Comparison of ENCODE assay signal across 35 cellular contexts in the genomic region with DNA sequence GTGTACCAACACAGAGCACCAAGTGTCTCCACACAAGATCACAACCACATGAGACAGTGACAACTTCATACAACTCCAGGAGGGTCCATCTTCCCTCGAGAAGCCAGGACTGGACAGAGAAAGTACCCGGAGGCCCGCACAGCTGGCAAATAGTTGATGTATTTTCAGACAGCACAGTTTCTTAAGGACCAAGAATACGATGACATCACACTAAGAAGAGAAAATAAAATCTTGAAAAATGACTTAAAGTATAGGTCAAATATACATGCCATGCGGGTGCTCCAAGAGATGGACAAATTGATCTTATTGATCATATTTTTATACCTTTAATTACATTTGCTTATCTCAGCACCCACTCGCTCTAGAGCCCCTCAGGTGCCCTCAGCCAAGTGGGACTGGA.
DNase-seq lines count a peak whose midpoint lies in the region; ATAC-seq, FAIRE-seq and TF ChIP-seq lines count a peak whose summit lies in the region.
"Had no signal": no experiment of that assay in that cellular context is flagged by ENCODE, and none has a peak within 500 bp of the region (broad histone marks: within the 10 kb centered on the region; RNA-seq: fewer than 3 reads in every experiment).

No MANE protein-coding gene starts in this region.

- BruUV-seq in HepG2 (replicated peaks; lab: Mats Ljungman, UMichigan): no TSS peak

- H4K20me1 ChIP-seq in HepG2 (ENCODE audit: insufficient read depth, low read length) (no peaks in the 10 kb centered on the region), astrocyte (ENCODE audit: insufficient read depth, low read length) (no peaks in the 10 kb centered on the region)
- H4K20me1 ChIP-seq: BLaER1; BLaER1 treated with 17β-estradiol and CSF1 and Interleukin-3, amounts not matched to agents 10 nM and 100 nM had no signal

- H3K4me1 Mint-ChIP-seq in astrocyte (ENCODE audit: low read depth, unreplicated experiment): no peaks in the 10 kb centered on the region
- no peaks in the 10 kb centered on the region for H3K4me1 Mint-ChIP-seq in activated T-cell treated with anti-CD3 and anti-CD28 coated beads, Interleukin-2, amount 50 U/mL, for 4 hours (ENCODE audit: low read depth)
- H3K4me1 Mint-ChIP-seq: B cell; CD14-positive monocyte; CD4-positive, CD25-positive, alpha-beta regulatory T cell; CD8-positive, alpha-beta memory T cell had no signal

- H3K79me2 ChIP-seq in HepG2 (ENCODE audit: insufficient read depth, low read length) (no peaks in the 10 kb centered on the region), astrocyte (ENCODE audit: insufficient read depth, low read length) (no peaks in the 10 kb centered on the region)

- no peaks in the 10 kb centered on the region for H3K27me3 Mint-ChIP-seq in astrocyte (ENCODE audit: low read depth, unreplicated experiment)
- no peaks in the 10 kb centered on the region for H3K27me3 Mint-ChIP-seq in activated T-cell treated with anti-CD3 and anti-CD28 coated beads, Interleukin-2, amount 50 U/mL, for 4 hours (ENCODE audit: low read depth)
- H3K27me3 Mint-ChIP-seq: B cell; CD4-positive, alpha-beta memory T cell; CD4-positive, alpha-beta T cell had no signal

- TF ChIP-seq CTCF in HepG2 (CRISPR knock-in tag; IDR thresholded peaks at IDR 0.05): no peak
- no peak for TF ChIP-seq CTCF in right lobe of liver (IDR thresholded peaks at IDR 0.05)
- no peak for TF ChIP-seq CTCF in astrocyte (IDR thresholded peaks at IDR 0.05; ENCODE audit: insufficient read depth, low read depth, low read length)
- TF ChIP-seq CTCF in esophagus muscularis mucosa (IDR thresholded peaks at IDR 0.05): no peak

- intact Hi-C loops in HepG2 (cut with micrococcal nuclease; ENCODE audit: unreplicated experiment) (no loop called here), right lobe of liver (cut with DNase I) (no loop called here), esophagus muscularis mucosa (cut with DNase I) (no loop called here), Right ventricle myocardium superior (cut with DNase I) (no loop called here)

- no peak for TF ChIP-seq POLR2A in HepG2 (IDR thresholded peaks at IDR 0.05; ENCODE audit: insufficient read depth in 1 of 2, low read depth in 2 of 2, low read length in 2 of 2)
- no peak for TF ChIP-seq POLR2A in right lobe of liver (IDR thresholded peaks at IDR 0.05)
- TF ChIP-seq POLR2A in esophagus muscularis mucosa (IDR thresholded peaks at IDR 0.05; ENCODE audit: low read depth): no peak

- H3K4me1 ChIP-seq in HepG2 (ENCODE audit: insufficient read depth, low read length): no peaks in the 10 kb centered on the region
- no peaks in the 10 kb centered on the region for H3K4me1 ChIP-seq in right lobe of liver
- H3K4me1 ChIP-seq in astrocyte (ENCODE audit: insufficient read depth, low read length): no peaks in the 10 kb centered on the region
- H3K4me1 ChIP-seq in esophagus muscularis mucosa: no peaks in the 10 kb centered on the region
- H3K4me1 ChIP-seq: A549, BLaER1, Caco-2 had no signal

- no peak for TF ChIP-seq RAD21 in HepG2 (CRISPR knock-in tag; IDR thresholded peaks at IDR 0.05)

- no peak overlapping the region for H3K9ac ChIP-seq in HepG2 (ENCODE audit: insufficient read depth, low read depth, low read length)
- H3K9ac ChIP-seq in astrocyte (ENCODE audit: low read length): no peak overlapping the region
- H3K9ac ChIP-seq: BLaER1; BLaER1 treated with 17β-estradiol and CSF1 and Interleukin-3, amounts not matched to agents 10 nM and 100 nM had no signal

- TF ChIP-seq EP300 in HepG2 (IDR thresholded peaks at IDR 0.05; ENCODE audit: low read depth in 2 of 2, low read length in 2 of 2) (no peak), HepG2 (CRISPR knock-in tag; IDR thresholded peaks at IDR 0.05; ENCODE audit: borderline replicate concordance) (no peak), esophagus muscularis mucosa (IDR thresholded peaks at IDR 0.05) (no peak)

- no peak for ATAC-seq in HepG2
- no peak for ATAC-seq in right lobe of liver
- no peak for ATAC-seq in Right ventricle myocardium superior (ENCODE audit: poor library complexity)
- no peak for ATAC-seq in activated T-cell treated with anti-CD3 and anti-CD28 coated beads, Interleukin-2, amount 50 U/mL, for 4 hours
- ATAC-seq: A549; CD8-positive, alpha-beta T cell had no signal

- POLR2A ChIA-PET in HepG2 (lab: Yijun Ruan, JAX): no interaction called here

- WGBS in HepG2 (ENCODE audit: low lambda C conversion rate): 33% methylated on average over 6 of the region's 6 CpGs
- 80% methylated on average over 6 of the region's 6 CpGs for WGBS in right lobe of liver (ENCODE audit: insufficient coverage, low coverage, low lambda C conversion rate, missing lambda C conversion rate)
- WGBS in esophagus muscularis mucosa: 76% methylated on average over 6 of the region's 6 CpGs

- FAIRE-seq in HepG2 (lab: Jason Lieb, UNC) (no peak), astrocyte (lab: Jason Lieb, UNC) (no peak)
- FAIRE-seq: A204.1, A549, D721Med had no signal

- H3K36me3 ChIP-seq in HepG2 (replicated peaks in 1 of 2; ENCODE audit: control insufficient read depth in 1 of 2, insufficient read depth in 2 of 2, low read length in 2 of 2) (no peaks in the 10 kb centered on the region), right lobe of liver (no peaks in the 10 kb centered on the region), astrocyte (ENCODE audit: insufficient read depth, low read length) (no peaks in the 10 kb centered on the region), esophagus muscularis mucosa (no peaks in the 10 kb centered on the region)
- H3K36me3 ChIP-seq: BE2C, BLaER1 had no signal

- no peak overlapping the region for H3K27ac Mint-ChIP-seq in astrocyte (ENCODE audit: unreplicated experiment)
- H3K27ac Mint-ChIP-seq: B cell; CD14-positive monocyte; CD4-positive, alpha-beta memory T cell; CD4-positive, alpha-beta T cell; CD4-positive, CD25-positive, alpha-beta regulatory T cell; CD8-positive, alpha-beta memory T cell; CD8-positive, alpha-beta T cell had no signal

- peaks cover 9% of the 10 kb centered on the region for H3K36me3 Mint-ChIP-seq in astrocyte (ENCODE audit: low read depth, unreplicated experiment)
- H3K36me3 Mint-ChIP-seq in activated T-cell treated with anti-CD3 and anti-CD28 coated beads, Interleukin-2, amount 50 U/mL, for 4 hours (ENCODE audit: insufficient read depth): peaks cover 12% of the 10 kb centered on the region

- H3K27me3 ChIP-seq in HepG2 (ENCODE audit: control insufficient read depth in 1 of 2, insufficient read depth in 2 of 2, low read length in 2 of 2): no peaks in the 10 kb centered on the region
- no peaks in the 10 kb centered on the region for H3K27me3 ChIP-seq in right lobe of liver
- no peaks in the 10 kb centered on the region for H3K27me3 ChIP-seq in astrocyte (ENCODE audit: insufficient read depth, low read length)
- H3K27me3 ChIP-seq in esophagus muscularis mucosa: no peaks in the 10 kb centered on the region
- H3K27me3 ChIP-seq: BE2C; BLaER1; BLaER1 treated with 17β-estradiol and CSF1 and Interleukin-3, amounts not matched to agents 10 nM and 100 nM had no signal

- H3K9me3 ChIP-seq in HepG2 (ENCODE audit: low read length) (peaks cover 17% of the 10 kb centered on the region), right lobe of liver (peaks cover 0 to 10% (median 0%) of the 10 kb centered on the region in 4 donors), astrocyte (ENCODE audit: insufficient read depth, low read depth, low read length) (peaks cover 4% of the 10 kb centered on the region), esophagus muscularis mucosa (peaks cover 6 to 23% (median 18%) of the 10 kb centered on the region in 4 donors)
- H3K9me3 ChIP-seq: BE2C had no signal

- no peak overlapping the region for H2AFZ ChIP-seq in HepG2 (ENCODE audit: low read length)
- no peak overlapping the region for H2AFZ ChIP-seq in astrocyte (ENCODE audit: low read depth, low read length)

- peaks cover 22% of the 10 kb centered on the region for H3K9me3 Mint-ChIP-seq in astrocyte (ENCODE audit: unreplicated experiment)
- peaks cover 17% of the 10 kb centered on the region for H3K9me3 Mint-ChIP-seq in activated T-cell treated with anti-CD3 and anti-CD28 coated beads, Interleukin-2, amount 50 U/mL, for 4 hours

- H3K4me3 ChIP-seq in HepG2 (replicated peaks in 1 of 3; ENCODE audit: insufficient read depth in 1 of 3, low read depth in 2 of 3, low read length in 3 of 3): no peak overlapping the region
- H3K4me3 ChIP-seq in right lobe of liver: no peak overlapping the region
- no peak overlapping the region for H3K4me3 ChIP-seq in astrocyte (ENCODE audit: insufficient read depth, low read depth, low read length)
- no peak overlapping the region for H3K4me3 ChIP-seq in esophagus muscularis mucosa
- H3K4me3 ChIP-seq: A549; BLaER1; BLaER1 treated with 17β-estradiol and CSF1 and Interleukin-3, amounts not matched to agents 10 nM and 100 nM had no signal

- H3K4me2 ChIP-seq in HepG2 (ENCODE audit: low read depth, low read length): no peak overlapping the region
- H3K4me2 ChIP-seq in astrocyte (ENCODE audit: low read length): no peak overlapping the region
- H3K4me2 ChIP-seq: A549; BLaER1; BLaER1 treated with 17β-estradiol and CSF1 and Interleukin-3, amounts not matched to agents 10 nM and 100 nM had no signal

- DNase-seq in HepG2 (ENCODE audit: low spot score): no peak
- no peak for DNase-seq in right lobe of liver
- no peak for DNase-seq in astrocyte (ENCODE audit: low read depth)
- peak; percentile 82 for DNase-seq in esophagus muscularis mucosa (ENCODE audit: extremely low spot score)
- DNase-seq in Right ventricle myocardium superior: no peak
- no peak for DNase-seq in activated T-cell treated with anti-CD3 and anti-CD28 coated beads, Interleukin-2, amount 50 U/mL, for 4 hours
- DNase-seq: 8988T; ACHN; AML-193; BE2C; C1 segment of cervical spinal cord; Caco-2; Calu3; CD4-positive, alpha-beta memory T cell; CD4-positive, alpha-beta T cell; CD4-positive, CD25-positive, alpha-beta regulatory T cell; CD8-positive, alpha-beta memory T cell; CD8-positive, alpha-beta T cell; COR-L47; DMS 273 treated with DMSO at 0.1 percent for 48 hours; DMS153; DMS53; DMS79; DMS79 treated with DMSO at 0.1 percent for 48 hours; DND-41; EL had no signal

- peak overlapping the region; percentile 57 for H3K4me3 Mint-ChIP-seq in astrocyte (ENCODE audit: unreplicated experiment)
- H3K4me3 Mint-ChIP-seq in activated T-cell treated with anti-CD3 and anti-CD28 coated beads, Interleukin-2, amount 50 U/mL, for 4 hours: no peak overlapping the region
- H3K4me3 Mint-ChIP-seq: B cell; CD14-positive monocyte; CD4-positive, alpha-beta memory T cell; CD4-positive, alpha-beta T cell; CD4-positive, CD25-positive, alpha-beta regulatory T cell; CD8-positive, alpha-beta memory T cell; CD8-positive, alpha-beta T cell had no signal

- CTCF ChIA-PET in HepG2 (lab: Yijun Ruan, JAX; ENCODE audit: low intra/inter-chr PET ratio, low total read pairs): no interaction called here

- in situ Hi-C loops in HepG2 (cut with HindIII; ENCODE audit: extremely low pct_ligation_motif_present, low pct_unique_long_range_greater_than_20kb): no loop called here

- no peak overlapping the region for H3K27ac ChIP-seq in HepG2 (ENCODE audit: extremely low read length, insufficient read depth, low read length)
- no peak overlapping the region for H3K27ac ChIP-seq in right lobe of liver
- no peak overlapping the region for H3K27ac ChIP-seq in astrocyte (ENCODE audit: low read depth, low read length)
- H3K27ac ChIP-seq in esophagus muscularis mucosa (replicated peaks in 1 of 4): no peak overlapping the region
- H3K27ac ChIP-seq: 22Rv1; A549; BLaER1; BLaER1 treated with 17β-estradiol and CSF1 and Interleukin-3, amounts not matched to agents 10 nM and 100 nM; C4-2B had no signal
